22 cellular contexts compared by ENCODE assay signal in the genomic region with DNA sequence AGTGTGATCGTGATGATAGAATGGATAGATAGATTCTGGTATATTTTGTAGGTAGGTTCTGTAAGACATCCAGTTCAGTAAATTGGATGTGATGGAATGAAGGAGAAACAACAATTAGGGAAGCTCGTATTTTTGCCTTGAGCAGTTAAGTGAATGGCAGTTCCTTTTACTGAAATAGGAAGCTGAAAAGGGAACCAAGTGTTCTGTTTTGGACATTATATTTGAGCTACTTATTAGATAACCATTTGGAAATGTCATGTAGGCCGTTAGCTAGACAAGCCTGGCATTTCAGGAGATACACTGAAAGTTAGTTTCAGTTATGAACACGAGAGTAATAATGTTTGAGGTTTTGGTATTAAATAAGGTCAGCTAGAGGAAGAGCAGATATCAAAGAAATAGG. TPM values are rescaled to one million over a fixed set of nuclear protein-coding genes. Genes with fewer than 3 reads are reported as not detected.
DNase-seq lines count a peak whose midpoint lies in the region; ATAC-seq and TF ChIP-seq lines count a peak whose summit lies in the region.
"Had no signal": no experiment of that assay in that cellular context is flagged by ENCODE, and none has a peak within 500 bp of the region (broad histone marks: within the 10 kb centered on the region; RNA-seq: fewer than 3 reads in every experiment).

No MANE protein-coding gene starts in this region.

- no peak overlapping the region for H3K18ac ChIP-seq in trophoblast cell (ENCODE audit: low read length)

- no peak overlapping the region for H3K23ac ChIP-seq in trophoblast cell (ENCODE audit: low read length)

- H3K36me3 ChIP-seq in left lung (peaks cover 0 to 60% of the 10 kb centered on the region in 2 donors), trophoblast cell (ENCODE audit: control insufficient read depth in 1 of 2, insufficient read depth in 2 of 2, low read length in 2 of 2) (peaks cover 13 to 19% of the 10 kb centered on the region in 2 experiments)
- H3K36me3 ChIP-seq: breast epithelium had no signal

- no peak overlapping the region for H2AK5ac ChIP-seq in trophoblast cell (ENCODE audit: low read length)

- H3K4me3 ChIP-seq in HL-60 (replicated peaks; ENCODE audit: insufficient read depth, low read length): no peak overlapping the region
- no peak overlapping the region for H3K4me3 ChIP-seq in left lung
- no peak overlapping the region for H3K4me3 ChIP-seq in trophoblast cell (ENCODE audit: low read depth, low read length)
- H3K4me3 ChIP-seq: adrenal gland, breast epithelium had no signal

- H2BK5ac ChIP-seq in trophoblast cell (ENCODE audit: low read depth, low read length, poor library complexity): no peak overlapping the region

- no peak overlapping the region for H2AFZ ChIP-seq in trophoblast cell (ENCODE audit: insufficient read depth, low read length, poor library complexity)

- H3K9me3 ChIP-seq in left lung: no peaks in the 10 kb centered on the region
- no peaks in the 10 kb centered on the region for H3K9me3 ChIP-seq in trophoblast cell (ENCODE audit: insufficient read depth, low read depth, low read length)
- H3K9me3 ChIP-seq: adrenal gland, breast epithelium had no signal

- H3K14ac ChIP-seq in trophoblast cell (ENCODE audit: low read length): no peak overlapping the region

- DNase-seq in AML-193 (lab: John Stamatoyannopoulos, UW) (peak; percentile 69 to 83), HL-60 (ENCODE audit: low read depth in 1 of 2, low spot score in 1 of 2) (peak; percentile 31 to 51), SIG-M5 (lab: John Stamatoyannopoulos, UW) (peak; percentile 33), left lung (no peak), GM20000 (ENCODE audit: low spot score) (no peak), NCI-H187 treated with DMSO at 0.1 percent for 48 hours (lab: John Stamatoyannopoulos, UW) (no peak), T1000 (lab: John Stamatoyannopoulos, UW) (no peak), trophoblast cell (no peak)
- DNase-seq: activated CD4-positive, alpha-beta T cell treated with anti-CD3 and anti-CD28 coated beads, Interleukin-2, amount 50 U/mL, for 48 hours; activated gamma-delta T cell treated with Interleukin-2 at 50 U/mL for 16 hours; adrenal gland; cortex of kidney; NCI-H1092 treated with DMSO at 0.1 percent for 48 hours; NCI-H510A treated with DMSO at 0.1 percent for 48 hours; NK-92 treated with Interleukin-12 subunit alpha and Interleukin-12 subunit beta, amount 100 ng/mL, for 24 hours; stimulated activated CD4-positive, alpha-beta T cell treated with anti-CD3 and anti-CD28 coated beads, Interleukin-12 subunit alpha, Interleukin-12 subunit beta, amount 100 ng/mL, for 4 hours; stimulated activated CD8-positive, alpha-beta memory T cell treated with anti-CD3 and anti-CD28 coated beads, Interleukin-4, amount 100 ng/mL, for 48 hours; substantia nigra; T-helper 1 cell had no signal

- no peak for TF ChIP-seq CTCF in HL-60 (IDR thresholded peaks at IDR 0.05; ENCODE audit: insufficient read depth, low read length)
- TF ChIP-seq CTCF in left lung (IDR thresholded peaks at IDR 0.05): no peak
- TF ChIP-seq CTCF in GM20000 (IDR thresholded peaks at IDR 0.05; ENCODE audit: extremely low read depth, missing control alignments): no peak

- H4K91ac ChIP-seq in trophoblast cell (ENCODE audit: low read depth, low read length): no peak overlapping the region

- H4K12ac ChIP-seq in trophoblast cell (ENCODE audit: low read depth, low read length): no peak overlapping the region

- no peak overlapping the region for H2BK120ac ChIP-seq in trophoblast cell (ENCODE audit: insufficient read depth, low read length, poor library complexity)

- no peak overlapping the region for H2BK12ac ChIP-seq in trophoblast cell (ENCODE audit: low read length)

- ATAC-seq in left lung: peak; percentile 6
- ATAC-seq: left lobe of liver had no signal

- no peak overlapping the region for H3K9ac ChIP-seq in trophoblast cell (ENCODE audit: low read length)
- H3K9ac ChIP-seq: KMS-11 had no signal

- intact Hi-C loops in left lung (cut with DNase I): no loop called here

- peak overlapping the region; percentile 73 for H3K27ac ChIP-seq in HL-60 (replicated peaks)
- H3K27ac ChIP-seq in left lung: peak overlapping the region in 1 of 2 donors; percentile 79
- no peak overlapping the region for H3K27ac ChIP-seq in trophoblast cell (ENCODE audit: low read depth, low read length)
- H3K27ac ChIP-seq: breast epithelium, KMS-11 had no signal

- H4K8ac ChIP-seq in trophoblast cell (ENCODE audit: low read depth, low read length): no peak overlapping the region

- H3K4me1 ChIP-seq in left lung (peaks cover 16 to 38% of the 10 kb centered on the region in 2 donors), trophoblast cell (ENCODE audit: control insufficient read depth in 1 of 2, insufficient read depth in 2 of 2, low read length in 2 of 2) (no peaks in the 10 kb centered on the region)
- H3K4me1 ChIP-seq: breast epithelium had no signal

- H3K4me2 ChIP-seq in trophoblast cell (ENCODE audit: low read length): no peak overlapping the region
- H3K4me2 ChIP-seq: KMS-11 had no signal

- no peaks in the 10 kb centered on the region for H3K79me1 ChIP-seq in trophoblast cell (ENCODE audit: low read length)

- H3K4ac ChIP-seq in trophoblast cell (ENCODE audit: low read depth, low read length): no peak overlapping the region

- no CpG with 5 or more reads among the region's 4 CpGs for WGBS in trophoblast cell (ENCODE audit: extremely low coverage, insufficient coverage, insufficient read length)

- no peaks in the 10 kb centered on the region for H3K79me2 ChIP-seq in trophoblast cell (ENCODE audit: control insufficient read depth, insufficient read depth, low read length, poor library complexity)

- no peaks in the 10 kb centered on the region for H3K27me3 ChIP-seq in HL-60 (ENCODE audit: insufficient read depth, poor library complexity, severe bottlenecking)
- no peaks in the 10 kb centered on the region for H3K27me3 ChIP-seq in left lung
- no peaks in the 10 kb centered on the region for H3K27me3 ChIP-seq in trophoblast cell (ENCODE audit: insufficient read depth, low read length)
- H3K27me3 ChIP-seq: adrenal gland, breast epithelium had no signal

RNA-seq across cellular contexts. Expression of a gene that starts 41.5 kb away (rescaled TPM):
- total RNA-seq in left lung: 10 to 100 TPM; 64.1 to 83.1 TPM
- polyA plus RNA-seq in trophoblast cell (2013): 97.9 and 101 TPM in 2 replicates

RNA-seq across cellular contexts. Expression of a gene that starts 44.2 kb away (rescaled TPM):
- total RNA-seq in left lung: 10 to 100 TPM; 51.5 to 55.8 TPM
- 0.78 and 0.79 TPM in 2 replicates for polyA plus RNA-seq in trophoblast cell (2013)

Comparison
In these comparisons a context has a peak if more than half of its experiments do, and no peak if none do; other contexts are left out.
1. DNase-seq: peak in AML-193 (2 of 2), HL-60 (2 of 2) and SIG-M5 (single experiment); none in left lung (0 of 2), GM20000 (single experiment), NCI-H187 treated with DMSO at 0.1 percent for 48 hours (single experiment), T1000 (single experiment) and trophoblast cell (0 of 2).